18 cellular contexts compared by ENCODE assay signal in the genomic region with DNA sequence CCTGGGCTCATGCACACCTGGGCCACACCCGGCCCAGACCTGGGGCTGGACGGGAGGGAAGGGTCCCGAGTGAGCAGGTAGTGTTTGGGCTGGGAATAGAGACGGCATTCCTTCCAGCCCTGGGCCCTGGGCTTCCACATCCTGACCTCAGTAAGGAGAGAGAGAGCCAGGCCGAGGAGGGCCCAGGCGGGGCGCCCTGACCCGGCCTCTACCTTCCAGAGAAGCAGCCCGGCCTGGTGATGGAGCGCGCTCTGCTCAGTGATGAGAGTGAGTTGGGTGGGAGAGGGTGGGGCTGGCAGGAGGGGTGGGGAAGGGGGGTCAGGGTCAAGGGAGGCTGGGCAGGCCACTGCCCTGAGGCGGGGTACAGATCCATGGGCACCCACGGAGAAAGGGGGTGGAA. TPM values are rescaled to one million over a fixed set of nuclear protein-coding genes. Genes with fewer than 3 reads are reported as not detected.
DNase-seq lines count a peak whose midpoint lies in the region; ATAC-seq and TF ChIP-seq lines count a peak whose summit lies in the region.
"Had no signal": no experiment of that assay in that cellular context is flagged by ENCODE, and none has a peak within 500 bp of the region (broad histone marks: within the 10 kb centered on the region; RNA-seq: fewer than 3 reads in every experiment).

No MANE protein-coding gene starts in this region.

- TF ChIP-seq CTCF in hepatocyte (IDR thresholded peaks at IDR 0.05; ENCODE audit: poor library complexity), result no peak
- TF ChIP-seq CTCF in progenitor cell of endocrine pancreas (IDR thresholded peaks at IDR 0.05; ENCODE audit: unreplicated experiment), result no peak

- no peaks in the 10 kb centered on the region for H3K36me3 ChIP-seq in hepatocyte (replicated peaks; ENCODE audit: insufficient read depth, low read depth)
- H3K36me3 ChIP-seq: HAP-1 had no signal

- H3K4me2 ChIP-seq in hepatocyte, result no peak overlapping the region
- H3K4me2 ChIP-seq: A549 had no signal

- CTCF ChIA-PET in activated CD4-positive, alpha-beta T cell treated with anti-CD3 and anti-CD28 coated beads, Interleukin-2, amount 10 ng/mL, durations not matched to agents 7 days and 5 days (lab: Charles Lee), result no interaction called here

- H3K4me1 Mint-ChIP-seq in activated CD4-positive, alpha-beta T cell treated with anti-CD3 and anti-CD28 coated beads, Interleukin-2, amount 10 ng/mL, durations not matched to agents 7 days and 5 days, result peaks cover 6% of the 10 kb centered on the region
- H3K4me1 Mint-ChIP-seq in progenitor cell of endocrine pancreas (ENCODE audit: low read depth), result peaks cover 3% of the 10 kb centered on the region
- H3K4me1 Mint-ChIP-seq in activated naive CD8-positive, alpha-beta T cell treated with anti-CD3 and anti-CD28 coated beads, Interleukin-2, amount 50 U/mL, for 24 hours, result no peaks in the 10 kb centered on the region

- no peaks in the 10 kb centered on the region for H3K27me3 ChIP-seq in hepatocyte

- H3K9me3 ChIP-seq in hepatocyte (ENCODE audit: low read depth), result no peaks in the 10 kb centered on the region
- H3K9me3 ChIP-seq: A549, HAP-1 had no signal

- no peaks in the 10 kb centered on the region for H3K79me2 ChIP-seq in hepatocyte

- H3K4me3 ChIP-seq in hepatocyte, result no peak overlapping the region
- H3K4me3 ChIP-seq: A549, GM23248, HAP-1 had no signal

- no peaks in the 10 kb centered on the region for H4K20me1 ChIP-seq in hepatocyte (ENCODE audit: insufficient read depth, poor library complexity, severe bottlenecking)

- whole genome bisulfite sequencing in hepatocyte (ENCODE audit: low lambda C conversion rate, missing lambda C conversion rate), result 88% methylated on average over 12 of the region's 13 CpGs

- no peaks in the 10 kb centered on the region for H3K27me3 Mint-ChIP-seq in activated CD4-positive, alpha-beta T cell treated with anti-CD3 and anti-CD28 coated beads, Interleukin-2, amount 10 ng/mL, durations not matched to agents 7 days and 5 days
- H3K27me3 Mint-ChIP-seq in progenitor cell of endocrine pancreas, result no peaks in the 10 kb centered on the region
- H3K27me3 Mint-ChIP-seq in activated naive CD8-positive, alpha-beta T cell treated with anti-CD3 and anti-CD28 coated beads, Interleukin-2, amount 50 U/mL, for 24 hours, result no peaks in the 10 kb centered on the region

- H3K4me1 ChIP-seq in hepatocyte (ENCODE audit: insufficient read depth), result no peaks in the 10 kb centered on the region
- H3K4me1 ChIP-seq: A549 had no signal

- H3K9me3 Mint-ChIP-seq in activated CD4-positive, alpha-beta T cell treated with anti-CD3 and anti-CD28 coated beads, Interleukin-2, amount 10 ng/mL, durations not matched to agents 7 days and 5 days, result no peaks in the 10 kb centered on the region
- H3K9me3 Mint-ChIP-seq in progenitor cell of endocrine pancreas (ENCODE audit: low read depth), result no peaks in the 10 kb centered on the region
- H3K9me3 Mint-ChIP-seq in activated naive CD8-positive, alpha-beta T cell treated with anti-CD3 and anti-CD28 coated beads, Interleukin-2, amount 50 U/mL, for 24 hours, result no peaks in the 10 kb centered on the region
- H3K9me3 Mint-ChIP-seq: CD8-positive, alpha-beta T cell had no signal

- no peak for ATAC-seq in activated naive CD8-positive, alpha-beta T cell treated with anti-CD3 and anti-CD28 coated beads, Interleukin-2, amount 50 U/mL, for 24 hours
- ATAC-seq: CD8-positive, alpha-beta T cell had no signal

- no peaks in the 10 kb centered on the region for H3K9me2 ChIP-seq in hepatocyte (replicated peaks; ENCODE audit: insufficient read depth)

- POLR2A ChIA-PET in activated CD4-positive, alpha-beta T cell treated with anti-CD3 and anti-CD28 coated beads, Interleukin-2, amount 10 ng/mL, durations not matched to agents 7 days and 5 days (lab: Charles Lee), result no interaction called here

- no peak for DNase-seq in activated CD4-positive, alpha-beta T cell treated with anti-CD3 and anti-CD28 coated beads, Interleukin-2, amount 10 ng/mL, durations not matched to agents 7 days and 5 days
- no peak for DNase-seq in activated CD4-positive, alpha-beta T cell treated with anti-CD3 and anti-CD28 coated beads, Interleukin-2, amount 50 U/mL, for 4 hours
- DNase-seq in hepatocyte (ENCODE audit: low spot score) (peak; percentile 5), progenitor cell of endocrine pancreas (ENCODE audit: low spot score, unreplicated experiment) (no peak), NK-92 (lab: John Stamatoyannopoulos, UW; ENCODE audit: unreplicated experiment) (no peak), NCI-H446 (lab: John Stamatoyannopoulos, UW) (no peak)
- DNase-seq in activated naive CD8-positive, alpha-beta T cell treated with anti-CD3 and anti-CD28 coated beads, Interleukin-2, amount 50 U/mL, for 24 hours, result no peak
- DNase-seq: AML-193; Calu3; CD8-positive, alpha-beta T cell; DMS79 treated with DMSO at 0.1 percent for 48 hours; GF-D8; GM23248 had no signal

- H3K36me3 Mint-ChIP-seq in activated CD4-positive, alpha-beta T cell treated with anti-CD3 and anti-CD28 coated beads, Interleukin-2, amount 10 ng/mL, durations not matched to agents 7 days and 5 days (ENCODE audit: low read depth), result no peaks in the 10 kb centered on the region
- peaks cover 10% of the 10 kb centered on the region for H3K36me3 Mint-ChIP-seq in progenitor cell of endocrine pancreas (ENCODE audit: insufficient read depth)
- H3K36me3 Mint-ChIP-seq in activated naive CD8-positive, alpha-beta T cell treated with anti-CD3 and anti-CD28 coated beads, Interleukin-2, amount 50 U/mL, for 24 hours (ENCODE audit: low read depth), result no peaks in the 10 kb centered on the region

- H2AFZ ChIP-seq in hepatocyte, result no peak overlapping the region
- H2AFZ ChIP-seq: GM23248 had no signal

- H3K27ac ChIP-seq in hepatocyte, result no peak overlapping the region
- H3K27ac ChIP-seq: 22Rv1, A549, GM23248 had no signal

- peak overlapping the region; percentile 19 for H3K27ac Mint-ChIP-seq in activated CD4-positive, alpha-beta T cell treated with anti-CD3 and anti-CD28 coated beads, Interleukin-2, amount 10 ng/mL, durations not matched to agents 7 days and 5 days
- peak overlapping the region; percentile 64 for H3K27ac Mint-ChIP-seq in progenitor cell of endocrine pancreas
- H3K27ac Mint-ChIP-seq in activated naive CD8-positive, alpha-beta T cell treated with anti-CD3 and anti-CD28 coated beads, Interleukin-2, amount 50 U/mL, for 24 hours, result no peak overlapping the region
- H3K27ac Mint-ChIP-seq: CD8-positive, alpha-beta T cell had no signal

- no peak overlapping the region for H3K4me3 Mint-ChIP-seq in activated CD4-positive, alpha-beta T cell treated with anti-CD3 and anti-CD28 coated beads, Interleukin-2, amount 10 ng/mL, durations not matched to agents 7 days and 5 days
- no peak overlapping the region for H3K4me3 Mint-ChIP-seq in progenitor cell of endocrine pancreas (ENCODE audit: low read depth)
- no peak overlapping the region for H3K4me3 Mint-ChIP-seq in activated naive CD8-positive, alpha-beta T cell treated with anti-CD3 and anti-CD28 coated beads, Interleukin-2, amount 50 U/mL, for 24 hours
- H3K4me3 Mint-ChIP-seq: CD8-positive, alpha-beta T cell had no signal

RNA-seq across cellular contexts. Expression of a gene that starts 13.6 kb away (rescaled TPM):
- 10 to 100 TPM; 11.0 to 13.4 TPM for total RNA-seq in activated CD4-positive, alpha-beta T cell treated with anti-CD3 and anti-CD28 coated beads, Interleukin-2, amount 10 ng/mL, durations not matched to agents 7 days and 5 days
- total RNA-seq in hepatocyte, result 99.8 and 153 TPM in 2 replicates
- 124 and 132 TPM in 2 replicates for polyA plus RNA-seq in hepatocyte
- total RNA-seq in progenitor cell of endocrine pancreas, result 336 and 337 TPM in 2 replicates

RNA-seq across cellular contexts. Expression of a gene that starts 48.5 kb away (rescaled TPM):
- total RNA-seq in activated CD4-positive, alpha-beta T cell treated with anti-CD3 and anti-CD28 coated beads, Interleukin-2, amount 10 ng/mL, durations not matched to agents 7 days and 5 days, result 10 to 100 TPM; 17.8 to 24.2 TPM
- 60.9 and 81.8 TPM in 2 replicates for total RNA-seq in hepatocyte
- 154 and 194 TPM in 2 replicates for polyA plus RNA-seq in hepatocyte
- total RNA-seq in progenitor cell of endocrine pancreas, result 232 and 235 TPM in 2 replicates
- total RNA-seq: GM23248 had no signal
- polyA plus RNA-seq: GM23248 had no signal

RNA-seq across cellular contexts. Expression of a gene that starts 57.7 kb away (rescaled TPM):
- 10 to 100 TPM; 48.8 to 59.2 TPM for total RNA-seq in activated CD4-positive, alpha-beta T cell treated with anti-CD3 and anti-CD28 coated beads, Interleukin-2, amount 10 ng/mL, durations not matched to agents 7 days and 5 days
- total RNA-seq in hepatocyte (30.4 and 42.5 TPM in 2 replicates), progenitor cell of endocrine pancreas (56.0 and 56.4 TPM in 2 replicates)
- polyA plus RNA-seq in hepatocyte, result 46.3 and 52.3 TPM in 2 replicates

RNA-seq across cellular contexts. Expression of a gene that starts 58.7 kb away (rescaled TPM):
- total RNA-seq in activated CD4-positive, alpha-beta T cell treated with anti-CD3 and anti-CD28 coated beads, Interleukin-2, amount 10 ng/mL, durations not matched to agents 7 days and 5 days, result 1 to 10 TPM in 1 of 2 experiments, under 1 TPM in 1; 0.47 to 1.1 TPM
- total RNA-seq in hepatocyte (5.3 and 9.8 TPM in 2 replicates), progenitor cell of endocrine pancreas (47.6 and 50.6 TPM in 2 replicates)
- 14.5 and 16.2 TPM in 2 replicates for polyA plus RNA-seq in hepatocyte

RNA-seq across cellular contexts. Expression of a gene that starts 59.2 kb away (rescaled TPM):
- total RNA-seq in activated CD4-positive, alpha-beta T cell treated with anti-CD3 and anti-CD28 coated beads, Interleukin-2, amount 10 ng/mL, durations not matched to agents 7 days and 5 days, result under 1 TPM; 0.10 to 0.12 TPM
- 4.1 and 4.5 TPM in 2 replicates for total RNA-seq in hepatocyte
- 6.8 and 7.7 TPM in 2 replicates for polyA plus RNA-seq in hepatocyte
- 3.3 and 4.4 TPM in 2 replicates for total RNA-seq in progenitor cell of endocrine pancreas
- total RNA-seq: GM23248, H4 had no signal
- polyA plus RNA-seq: BJ had no signal
